ENCODE assay signal across 1 cellular context in the genomic region with DNA sequence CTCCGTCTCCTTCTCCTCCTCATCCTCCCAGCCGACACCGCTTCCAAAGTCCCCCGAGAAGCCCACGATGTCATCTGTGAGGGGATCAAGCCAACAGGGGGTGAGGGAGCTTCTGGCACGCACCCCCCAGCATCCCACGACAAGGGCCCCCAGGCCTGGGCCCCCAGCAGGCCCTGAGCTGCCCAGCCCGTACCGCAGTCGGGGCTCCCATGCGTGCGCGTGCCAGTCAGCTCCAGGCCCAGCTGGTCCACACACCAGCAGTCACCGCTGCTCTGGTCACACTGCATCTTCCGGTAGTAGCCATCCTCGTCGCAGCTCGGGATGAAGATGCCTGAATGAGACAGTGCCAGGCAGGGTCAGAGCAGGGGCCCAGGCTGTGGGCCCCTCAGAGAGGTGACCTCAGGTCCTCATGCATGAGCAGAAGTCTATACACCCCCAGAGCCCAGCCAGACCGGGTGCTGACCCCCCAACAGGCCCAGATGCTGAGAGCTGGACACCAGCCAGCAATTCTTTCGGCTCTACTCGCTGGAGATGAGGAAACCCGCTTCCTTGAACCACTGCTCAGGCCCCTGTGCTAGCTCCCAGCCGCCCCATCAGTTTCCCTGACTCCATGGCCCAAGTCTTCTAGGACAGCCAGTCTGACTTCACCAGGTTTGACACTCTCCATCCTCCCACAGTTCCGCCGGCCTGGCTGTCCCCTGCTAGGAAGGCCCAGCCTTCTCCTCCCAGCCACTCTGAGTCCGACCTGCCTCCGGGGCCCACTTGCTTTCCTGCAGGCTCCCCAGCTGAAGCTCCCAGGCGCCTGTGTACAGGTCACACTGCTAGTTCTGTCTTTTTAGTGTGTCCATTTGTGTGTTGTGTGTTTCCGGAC.
TF ChIP-seq lines count a peak whose summit lies in the region.

No MANE protein-coding gene starts in this region.

TF ChIP-seq in HEK293, 187 proteins besides CTCF, POLR2A, EP300 and RAD21:
- TF ChIP-seq, protein P1, sequence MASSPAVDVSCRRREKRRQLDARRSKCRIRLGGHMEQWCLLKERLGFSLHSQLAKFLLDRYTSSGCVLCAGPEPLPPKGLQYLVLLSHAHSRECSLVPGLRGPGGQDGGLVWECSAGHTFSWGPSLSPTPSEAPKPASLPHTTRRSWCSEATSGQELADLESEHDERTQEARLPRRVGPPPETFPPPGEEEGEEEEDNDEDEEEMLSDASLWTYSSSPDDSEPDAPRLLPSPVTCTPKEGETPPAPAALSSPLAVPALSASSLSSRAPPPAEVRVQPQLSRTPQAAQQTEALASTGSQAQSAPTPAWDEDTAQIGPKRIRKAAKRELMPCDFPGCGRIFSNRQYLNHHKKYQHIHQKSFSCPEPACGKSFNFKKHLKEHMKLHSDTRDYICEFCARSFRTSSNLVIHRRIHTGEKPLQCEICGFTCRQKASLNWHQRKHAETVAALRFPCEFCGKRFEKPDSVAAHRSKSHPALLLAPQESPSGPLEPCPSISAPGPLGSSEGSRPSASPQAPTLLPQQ (tag by site-specific recombination; IDR thresholded peaks at IDR 0.05): peak; percentile 97
- TF ChIP-seq ZNF548 (tag by site-specific recombination; IDR thresholded peaks at IDR 0.05): no peak
- 0 out of 2 replicates have a peak, but pooled peaks have one; percentile 6 for TF ChIP-seq SP3 (tag by site-specific recombination; IDR thresholded peaks at IDR 0.05)
- peak; percentile 95; the same call in 1 of the 2 replicates for TF ChIP-seq ZFP69B (tag by site-specific recombination; IDR thresholded peaks at IDR 0.05)
- 0 out of 2 replicates have a peak, but pooled peaks have one; percentile 26 for TF ChIP-seq ZNF513 (tag by site-specific recombination; IDR thresholded peaks at IDR 0.05)
- no peak for TF ChIP-seq GLI2 (tag by site-specific recombination; IDR thresholded peaks at IDR 0.05; ENCODE audit: borderline replicate concordance, low read depth)
